ENCODE assay signal across 13 cellular contexts in genomic region chr12:99059824-99060526, GRCh38.
A peak's percentile ranks its signal among the peaks of the same experiment; 100 is the strongest.
DNase-seq lines count a peak whose midpoint lies in the region; ATAC-seq and TF ChIP-seq lines count a peak whose summit lies in the region.
"Had no signal": no experiment of that assay in that cellular context is flagged by ENCODE, and none has a peak within 500 bp of the region (broad histone marks: within the 10 kb centered on the region; RNA-seq: fewer than 3 reads in every experiment).

No MANE protein-coding gene starts in this region.

- H3K27ac Mint-ChIP-seq in neural progenitor cell = peak overlapping the region; percentile 64

- H3K79me2 ChIP-seq in PC-3 (ENCODE audit: low read length) (no peaks in the 10 kb centered on the region), neural progenitor cell (ENCODE audit: low read depth) (no peaks in the 10 kb centered on the region)

- ATAC-seq in PC-3 = no peak
- no peak for ATAC-seq in GM19452 (IDR thresholded peaks at IDR 0.05; ENCODE audit: unreplicated experiment)

- no peak overlapping the region for H3K4me3 ChIP-seq in BJ (ENCODE audit: low read depth, low read length)
- H3K4me3 ChIP-seq in PC-3 (ENCODE audit: low read length) = no peak overlapping the region
- no peak overlapping the region for H3K4me3 ChIP-seq in neural progenitor cell
- H3K4me3 ChIP-seq: stomach had no signal

- H3F3A ChIP-seq in PC-3 (ENCODE audit: low read length, unreplicated experiment) (no peaks in the 10 kb centered on the region), neural progenitor cell (ENCODE audit: low read depth) (no peaks in the 10 kb centered on the region)

- H3K9me2 ChIP-seq in PC-3 (replicated peaks; ENCODE audit: low read length) = no peaks in the 10 kb centered on the region

- H3K4me3 Mint-ChIP-seq in neural progenitor cell = no peak overlapping the region
- H3K4me3 Mint-ChIP-seq: CD4-positive, alpha-beta memory T cell had no signal

- no peaks in the 10 kb centered on the region for H3K9me3 Mint-ChIP-seq in neural progenitor cell

- intact Hi-C loops in PC-3 (cut with micrococcal nuclease) = no loop called here

- DNase-seq in BJ (ENCODE audit: low read depth) (peak; percentile 19), PC-3 (peak; percentile 12), foreskin melanocyte (peak; percentile 11), neural progenitor cell (ENCODE audit: low spot score) (peak; percentile 44), ureter (ENCODE audit: low spot score) (no peak), SKM-1 treated with dmso at 0.1 percent for 144 hours (lab: John Stamatoyannopoulos, UW; ENCODE audit: unreplicated experiment) (no peak)
- no peak for DNase-seq in effector CD4-positive, alpha-beta T cell
- DNase-seq: CD4-positive, alpha-beta memory T cell; SIG-M5; stimulated activated CD4-positive, alpha-beta T cell treated with anti-CD3 and anti-CD28 coated beads, Interleukin-4, amount 100 ng/mL, for 4 hours; stomach had no signal

- H3K4me2 ChIP-seq in PC-3 (ENCODE audit: low read length) (no peak overlapping the region), neural progenitor cell (no peak overlapping the region)
- H3K4me2 ChIP-seq: KMS-11 had no signal

- H3K27ac ChIP-seq in PC-3 (ENCODE audit: low read length) = no peak overlapping the region
- no peak overlapping the region for H3K27ac ChIP-seq in neural progenitor cell
- H3K27ac ChIP-seq: KMS-11, stomach had no signal

- TF ChIP-seq CTCF in BJ (IDR thresholded peaks at IDR 0.05; ENCODE audit: insufficient read depth, low read depth, low read length) (no peak), PC-3 (conservative IDR thresholded peaks at IDR 0.05; ENCODE audit: low read depth, low read length) (no peak), neural progenitor cell (IDR thresholded peaks at IDR 0.05) (no peak)

- H4K20me1 ChIP-seq in PC-3 (ENCODE audit: low read length) (no peaks in the 10 kb centered on the region), neural progenitor cell (ENCODE audit: low read depth) (no peaks in the 10 kb centered on the region)

- H3K27me3 ChIP-seq in BJ (ENCODE audit: control insufficient read depth, insufficient read depth, low read length) = no peaks in the 10 kb centered on the region
- H3K27me3 ChIP-seq in PC-3 (ENCODE audit: low read length) = peaks cover 28% of the 10 kb centered on the region; the same call in 1 of the 2 replicates
- no peaks in the 10 kb centered on the region for H3K27me3 ChIP-seq in neural progenitor cell
- H3K27me3 ChIP-seq: stomach had no signal

- H3K36me3 Mint-ChIP-seq in neural progenitor cell = no peaks in the 10 kb centered on the region
- H3K36me3 Mint-ChIP-seq: CD4-positive, alpha-beta memory T cell had no signal

- H3K9me3 ChIP-seq in PC-3 (ENCODE audit: low read length) (no peaks in the 10 kb centered on the region), neural progenitor cell (ENCODE audit: low read depth) (no peaks in the 10 kb centered on the region)
- H3K9me3 ChIP-seq: stomach had no signal

- no peaks in the 10 kb centered on the region for H3K36me3 ChIP-seq in BJ (ENCODE audit: control insufficient read depth, insufficient read depth, low read length)
- no peaks in the 10 kb centered on the region for H3K36me3 ChIP-seq in PC-3 (ENCODE audit: low read depth, low read length)
- no peaks in the 10 kb centered on the region for H3K36me3 ChIP-seq in neural progenitor cell
- H3K36me3 ChIP-seq: stomach had no signal

- H2AFZ ChIP-seq in PC-3 (ENCODE audit: low read length) (no peak overlapping the region), neural progenitor cell (replicated peaks) (no peak overlapping the region)

- peaks cover 31% of the 10 kb centered on the region for H3K4me1 Mint-ChIP-seq in neural progenitor cell
- H3K4me1 Mint-ChIP-seq: CD4-positive, alpha-beta memory T cell had no signal

- H3K9ac ChIP-seq in PC-3 (ENCODE audit: low read length) (no peak overlapping the region), neural progenitor cell (no peak overlapping the region)
- H3K9ac ChIP-seq: KMS-11 had no signal

- no peaks in the 10 kb centered on the region for H3K27me3 Mint-ChIP-seq in neural progenitor cell (ENCODE audit: insufficient read depth, low read depth)

- CTCF ChIA-PET in BJ (lab: Yijun Ruan, JAX) (no interaction called here), PC-3 (lab: Charles Lee) (no interaction called here)

- no TSS peak for BruUV-seq in PC-3 (replicated peaks; lab: Mats Ljungman, UMichigan)

- POLR2A ChIA-PET in BJ (lab: Charles Lee) = no interaction called here
- POLR2A ChIA-PET in PC-3 (lab: Charles Lee; ENCODE audit: unreplicated experiment) = no interaction called here

- H3K4me1 ChIP-seq in PC-3 (ENCODE audit: insufficient read depth, low read length) = no peaks in the 10 kb centered on the region
- H3K4me1 ChIP-seq in neural progenitor cell = peaks cover 8% of the 10 kb centered on the region
- H3K4me1 ChIP-seq: stomach had no signal

Comparison
In these comparisons a context has a peak if more than half of its experiments do, and no peak if none do; other contexts are left out.
1. DNase-seq: peak in BJ (single experiment), PC-3 (single experiment), foreskin melanocyte (single experiment) and neural progenitor cell (single experiment); none in ureter (single experiment), SKM-1 treated with dmso at 0.1 percent for 144 hours (single experiment) and effector CD4-positive, alpha-beta T cell (single experiment).